ENCODE assay signal across 8 cellular contexts in the genomic region with DNA sequence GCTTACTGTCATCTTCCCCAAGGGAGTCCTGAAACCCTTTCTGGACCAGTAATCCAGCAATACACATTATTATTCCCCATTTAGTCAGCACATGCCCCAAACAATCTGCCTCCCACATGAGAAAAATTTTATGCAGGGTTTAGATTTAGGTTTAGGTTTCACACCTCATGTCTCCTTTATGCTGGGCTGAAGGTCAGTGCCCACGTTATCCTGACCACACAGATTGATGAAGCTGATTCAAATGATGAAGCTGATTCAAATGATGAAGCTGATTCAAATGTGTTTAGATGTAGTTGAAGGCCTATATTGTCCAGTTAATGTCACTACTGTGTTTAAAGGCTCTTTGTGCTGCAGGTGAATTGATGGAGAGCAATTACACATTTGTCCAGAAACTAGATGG.
"Had no signal": no experiment of that assay in that cellular context is flagged by ENCODE, and none has a peak within 500 bp of the region (broad histone marks: within the 10 kb centered on the region; RNA-seq: fewer than 3 reads in every experiment).

No MANE protein-coding gene starts in this region.

- ATAC-seq: psoas muscle, right lobe of liver had no signal

- DNase-seq: activated gamma-delta T cell treated with Interleukin-2 at 50 U/mL for 16 hours; dermis blood vessel endothelial cell; erythroblast; mesendoderm; psoas muscle; right lobe of liver; stimulated activated naive CD4-positive, alpha-beta T cell; upper lobe of left lung had no signal
